In genomic region chr17:68511254-68511670, GRCh38 we compare ENCODE assay signal across 8 cellular contexts. TPM values are rescaled to one million over a fixed set of nuclear protein-coding genes. Genes with fewer than 3 reads are reported as not detected.
DNase-seq lines count a peak whose midpoint lies in the region; ATAC-seq and TF ChIP-seq lines count a peak whose summit lies in the region.

No MANE protein-coding gene starts in this region.

- peaks cover 16% of the 10 kb centered on the region for H3K36me3 Mint-ChIP-seq in MCF 10A (ENCODE audit: insufficient read depth, unreplicated experiment)

- intact Hi-C loops in MCF 10A (cut with micrococcal nuclease), result loop anchor here (5.0 kb wide), 1 partner anchor 246 kb away; no protein-coding TSS in a partner anchor
- intact Hi-C loops in aorta (cut with DNase I), result loop anchor here (5.0 kb wide), 2 partner anchors 44 to 264 kb away; partner anchors contain the start of gene AMZ2 (in 1 of the 2)

- no peaks in the 10 kb centered on the region for H3K27me3 Mint-ChIP-seq in MCF 10A (ENCODE audit: insufficient read depth, unreplicated experiment)

- peaks cover 20% of the 10 kb centered on the region for H3K4me1 Mint-ChIP-seq in MCF 10A (ENCODE audit: insufficient read depth, unreplicated experiment)

- H3K36me3 ChIP-seq in mesodermal cell (ENCODE audit: control insufficient read depth, insufficient read depth, low read length), result peaks cover 16% of the 10 kb centered on the region
- no peaks in the 10 kb centered on the region for H3K36me3 ChIP-seq in aorta (ENCODE audit: control insufficient read depth in 1 of 2, insufficient read depth in 2 of 2, low read length in 1 of 2)

- ATAC-seq in aorta (ENCODE audit: low FRiP score) (no peak), HG03432 (IDR thresholded peaks at IDR 0.05; ENCODE audit: unreplicated experiment) (no peak)

- no TSS peak for BruUV-seq in MCF 10A (replicated peaks; lab: Mats Ljungman, UMichigan)

- 6 to 14% methylated on average over 7 to 8 of the region's 10 CpGs for WGBS in mesodermal cell (ENCODE audit: insufficient coverage in 2 of 2), 2 experiments
- 8 to 12% methylated on average over 9 to 10 of the region's 10 CpGs for WGBS in aorta, 2 donors

- H3K27ac ChIP-seq in C4-2B (peak overlapping the region; percentile 80), mesodermal cell (ENCODE audit: low read depth, low read length, severe bottlenecking) (peak overlapping the region; percentile 98), aorta (ENCODE audit: low read depth in 1 of 2, low read length in 2 of 2) (peak overlapping the region in 1 of 2 donors; percentile 91)

- peak overlapping the region; percentile 90 for H3K4me3 ChIP-seq in Jurkat, Clone E6-1 (ENCODE audit: low read length)
- H3K4me3 ChIP-seq in mesodermal cell (ENCODE audit: extremely low read depth, insufficient read depth, low read length, poor library complexity, severe bottlenecking) (peak overlapping the region; percentile 83), aorta (ENCODE audit: low read length in 2 of 2) (peak overlapping the region; percentile 59 to 89)

- POLR2A ChIA-PET in MCF 10A (lab: Yijun Ruan, JAX), result interaction anchor here (0.7 to 7.5 kb wide), 16 partner anchors 9 to 1258 kb away, joined by 3 to 114 read pairs (median 4); partner anchors contain the start of genes AMZ2 and WIPI1

- H3K9me3 ChIP-seq in mesodermal cell (ENCODE audit: control insufficient read depth, low read length) (no peaks in the 10 kb centered on the region), aorta (ENCODE audit: control insufficient read depth, low read length) (no peaks in the 10 kb centered on the region)

- no peaks in the 10 kb centered on the region for H3K27me3 ChIP-seq in aorta (ENCODE audit: control insufficient read depth in 1 of 2, insufficient read depth in 2 of 2, low read length in 1 of 2)

- CTCF ChIA-PET in MCF 10A (lab: Yijun Ruan, JAX), result interaction anchor here (0.6 to 0.9 kb wide), 3 partner anchors 16 to 313 kb away, joined by 3 to 5 read pairs (median 3); no protein-coding TSS in a partner anchor

- peaks cover 16% of the 10 kb centered on the region for H3K4me1 ChIP-seq in mesodermal cell (ENCODE audit: control insufficient read depth, insufficient read depth, low read length, poor library complexity, severe bottlenecking)
- H3K4me1 ChIP-seq in aorta (ENCODE audit: control insufficient read depth in 1 of 2, insufficient read depth in 2 of 2, low read length in 2 of 2), result no peaks in the 10 kb centered on the region

- no peak for DNase-seq in Jurkat, Clone E6-1 (ENCODE audit: low read depth, low spot score)
- DNase-seq in MCF 10A (ENCODE audit: unreplicated experiment) (no peak), aorta (no peak), cortex of kidney (lab: John Stamatoyannopoulos, UW) (no peak), 8988T (no peak)

- H3K27ac Mint-ChIP-seq in MCF 10A (ENCODE audit: low read depth, unreplicated experiment), result peak overlapping the region; percentile 98

- H3K4me3 Mint-ChIP-seq in MCF 10A (ENCODE audit: unreplicated experiment), result peak overlapping the region; percentile 95

- peak; percentile 36; the same call in 1 of the 2 replicates for TF ChIP-seq CTCF in C4-2B (conservative IDR thresholded peaks at IDR 0.05)
- no peak for TF ChIP-seq CTCF in MCF 10A (IDR thresholded peaks at IDR 0.05; ENCODE audit: unreplicated experiment)

- H3K9me3 Mint-ChIP-seq in MCF 10A (ENCODE audit: unreplicated experiment), result no peaks in the 10 kb centered on the region

RNA-seq across cellular contexts. Expression of gene PRKAR1A, which starts 1.0 kb away (rescaled TPM):
- polyA plus RNA-seq in Jurkat, Clone E6-1 (2012; ENCODE audit: insufficient read depth, insufficient read length), result 53.8 TPM
- total RNA-seq in MCF 10A (2022), result 264 and 271 TPM in 2 replicates
- 179 TPM for polyA plus RNA-seq in mesodermal cell (2013, experiment 1 of 2)
- polyA plus RNA-seq in mesodermal cell (2013, experiment 2 of 2), result 150 TPM
- total RNA-seq in aorta, result 100 to 1,000 TPM; 251 to 297 TPM
- 100 to 1,000 TPM in 1 of 2 donors, 10 to 100 TPM in 1; 97.0 to 104 TPM for polyA plus RNA-seq in aorta

RNA-seq across cellular contexts. Expression of gene WIPI1, which starts 54.0 kb away (rescaled TPM):
- polyA plus RNA-seq in Jurkat, Clone E6-1 (2012; ENCODE audit: insufficient read depth, insufficient read length), result 6.2 TPM
- total RNA-seq in MCF 10A (2022) (38.4 and 75.6 TPM in 2 replicates), aorta (10 to 100 TPM; 46.0 to 53.1 TPM)
- 108 TPM for polyA plus RNA-seq in mesodermal cell (2013, experiment 1 of 2)
- polyA plus RNA-seq in mesodermal cell (2013, experiment 2 of 2), result 96.9 TPM
- polyA plus RNA-seq in aorta, result 10 to 100 TPM; 18.5 to 30.4 TPM
